Comparison of ENCODE assay signal across 24 cellular contexts in the genomic region with DNA sequence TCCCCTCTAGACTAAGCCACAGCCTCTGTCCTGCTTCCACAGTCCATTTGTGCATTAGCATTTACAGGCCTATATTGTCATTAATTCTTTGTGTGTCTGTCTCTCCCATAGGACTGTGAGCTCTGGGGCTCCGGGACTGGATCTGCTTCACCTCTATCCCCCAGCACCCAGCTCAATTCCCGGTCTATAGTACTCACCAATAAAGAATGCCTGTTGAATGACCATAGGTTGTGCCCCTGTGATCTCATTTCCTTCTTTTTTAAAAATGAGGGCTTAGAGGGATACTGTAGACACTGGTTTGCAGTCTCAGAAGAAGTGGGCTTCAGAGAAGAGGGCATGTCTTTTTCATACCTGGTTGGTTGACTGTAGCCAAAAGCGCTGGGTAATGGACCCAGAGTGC. TPM values are rescaled to one million over a fixed set of nuclear protein-coding genes. Genes with fewer than 3 reads are reported as not detected.
"Had no signal": no experiment of that assay in that cellular context is flagged by ENCODE, and none has a peak within 500 bp of the region (broad histone marks: within the 10 kb centered on the region; RNA-seq: fewer than 3 reads in every experiment).

No MANE protein-coding gene starts in this region.

- H3K4me1 ChIP-seq: lower lobe of right lung, prostate gland, right atrium auricular region, testis, tibial artery had no signal

- H3K36me3 Mint-ChIP-seq: naive thymus-derived CD8-positive, alpha-beta T cell; stimulated activated memory B cell treated with anti-CD40 and anti-IgM and Interleukin-4, amounts not matched to agents 10 μg/mL and 1 μg/mL and 100 μg/mL, for 72 hours; type B pancreatic cell had no signal

- H3K27me3 Mint-ChIP-seq: stimulated activated memory B cell treated with anti-CD40 and anti-IgM and Interleukin-4, amounts not matched to agents 10 μg/mL and 1 μg/mL and 100 μg/mL, for 72 hours had no signal

- ATAC-seq: left ventricle myocardium superior; lower lobe of right lung; naive thymus-derived CD8-positive, alpha-beta T cell; sciatic nerve; stimulated activated memory B cell treated with anti-CD40 and anti-IgM and Interleukin-4, amounts not matched to agents 10 μg/mL and 1 μg/mL and 100 μg/mL, for 72 hours; stimulated activated naive CD8-positive, alpha-beta T cell treated with anti-CD3 and anti-CD28 coated beads, Interleukin-15, Interleukin-2, amounts not matched to agents 100 U/mL and 50 U/mL, for 24 hours had no signal

- DNase-seq: dermis blood vessel endothelial cell; effector memory CD4-positive, alpha-beta T cell; head of caudate nucleus; left ventricle myocardium superior; lower lobe of right lung; naive thymus-derived CD8-positive, alpha-beta T cell; nucleus accumbens; stimulated activated CD4-positive, alpha-beta T cell treated with anti-CD3 and anti-CD28 coated beads, Interleukin-12 subunit alpha, Interleukin-12 subunit beta, amount 100 ng/mL, for 4 hours; stimulated activated CD4-positive, alpha-beta T cell treated with anti-CD3 and anti-CD28 coated beads, Interleukin-1b, Interleukin-23, amount 100 ng/mL, for 48 hours; stimulated activated CD4-positive, alpha-beta T cell treated with anti-CD3 and anti-CD28 coated beads, Interleukin-4, amount 100 ng/mL, for 24 hours; stimulated activated naive CD8-positive, alpha-beta T cell treated with anti-CD3 and anti-CD28 coated beads, Interleukin-15, Interleukin-2, amounts not matched to agents 100 U/mL and 50 U/mL, for 24 hours; substantia nigra; testis; tibial artery had no signal

- H3K27ac ChIP-seq: coronary artery, lower lobe of right lung, prostate gland, right atrium auricular region, testis, tibial artery had no signal

- H3K27ac Mint-ChIP-seq: naive thymus-derived CD8-positive, alpha-beta T cell; stimulated activated memory B cell treated with anti-CD40 and anti-IgM and Interleukin-4, amounts not matched to agents 10 μg/mL and 1 μg/mL and 100 μg/mL, for 72 hours; type B pancreatic cell had no signal

- H3K4me3 ChIP-seq: coronary artery, lower lobe of right lung, prostate gland, right atrium auricular region, smooth muscle cell, testis, tibial artery had no signal

- H3K4me3 Mint-ChIP-seq: naive thymus-derived CD8-positive, alpha-beta T cell; neural crest cell; stimulated activated memory B cell treated with anti-CD40 and anti-IgM and Interleukin-4, amounts not matched to agents 10 μg/mL and 1 μg/mL and 100 μg/mL, for 72 hours; type B pancreatic cell had no signal

- H3K27me3 ChIP-seq: right atrium auricular region, testis had no signal

- H3K9me3 ChIP-seq: lower lobe of right lung, prostate gland, right atrium auricular region, testis, tibial artery had no signal

- H3K9me3 Mint-ChIP-seq: naive thymus-derived CD8-positive, alpha-beta T cell; neural crest cell; stimulated activated memory B cell treated with anti-CD40 and anti-IgM and Interleukin-4, amounts not matched to agents 10 μg/mL and 1 μg/mL and 100 μg/mL, for 72 hours; type B pancreatic cell had no signal

- FAIRE-seq: frontal cortex, keratinocyte had no signal

- H3K36me3 ChIP-seq: lower lobe of right lung, prostate gland, right atrium auricular region, tibial artery had no signal

RNA-seq across cellular contexts. Expression of gene POU3F1, which starts 8.8 kb away (rescaled TPM):
- total RNA-seq: left ventricle myocardium superior, lower lobe of right lung, right atrium auricular region, smooth muscle cell had no signal
